ENCODE assay signal across 8 cellular contexts in the genomic region with DNA sequence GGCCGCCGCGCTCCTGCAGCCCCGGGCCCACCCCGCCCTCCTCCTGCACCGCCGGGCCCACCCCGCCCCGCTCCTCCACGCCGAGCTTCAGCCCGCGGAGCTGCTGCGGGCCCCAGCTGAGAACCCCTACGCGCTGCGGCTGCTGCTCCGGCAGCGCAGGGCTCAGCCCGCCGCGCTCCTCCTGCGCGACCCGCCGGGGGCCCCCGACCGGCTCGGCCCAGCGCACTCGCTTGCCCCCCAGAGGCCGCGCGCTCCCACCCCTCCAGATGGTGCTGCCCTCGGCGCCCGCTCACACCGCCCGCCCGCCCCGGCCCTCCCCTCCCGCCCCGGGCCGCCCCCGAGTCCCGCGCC. TPM values are rescaled to one million over a fixed set of nuclear protein-coding genes. Genes with fewer than 3 reads are reported as not detected.
DNase-seq lines count a peak whose midpoint lies in the region; ATAC-seq and TF ChIP-seq lines count a peak whose summit lies in the region.

No MANE protein-coding gene starts in this region.

- DNase-seq in GM10248 (ENCODE audit: extremely low spot score) (no peak), MG63 (no peak), colonic mucosa (no peak), GOT3 (lab: John Stamatoyannopoulos, UW) (no peak), sciatic nerve (ENCODE audit: low spot score) (no peak), retina (no peak)

- peak; percentile 15 for TF ChIP-seq CTCF in GM10248 (IDR thresholded peaks at IDR 0.05; ENCODE audit: control extremely low read depth, extremely low read depth, low read depth, missing control alignments)
- TF ChIP-seq CTCF in colonic mucosa (IDR thresholded peaks at IDR 0.05): no peak
- TF ChIP-seq CTCF in neutrophil (IDR thresholded peaks at IDR 0.05): no peak

- H3K36me3 ChIP-seq in MG63 (peaks cover 4% of the 10 kb centered on the region; the same call in 1 of the 2 replicates), colonic mucosa (no peaks in the 10 kb centered on the region), neutrophil (no peaks in the 10 kb centered on the region)

- POLR2A ChIA-PET in GM10248 (lab: Yijun Ruan, JAX): interaction anchor here (2.0 kb wide), 1 partner anchor 12 kb away, joined by 6 read pairs; no protein-coding TSS in a partner anchor

- H3K27me3 ChIP-seq in MG63 (no peaks in the 10 kb centered on the region), colonic mucosa (no peaks in the 10 kb centered on the region), neutrophil (no peaks in the 10 kb centered on the region)

- peak overlapping the region in 1 of 2 donors; percentile 64 for H3K9ac ChIP-seq in colonic mucosa (ENCODE audit: low read depth in 2 of 2, low read length in 2 of 2)

- intact Hi-C loops in colonic mucosa (cut with DNase I): no loop called here
- intact Hi-C loops in sciatic nerve (cut with DNase I): no loop called here

- H3K4me1 ChIP-seq in colonic mucosa (peaks cover 16% of the 10 kb centered on the region), neutrophil (ENCODE audit: control insufficient read depth in 1 of 2, insufficient read depth in 1 of 2, low read depth in 1 of 2, low read length in 1 of 2) (peaks cover 48 to 49% of the 10 kb centered on the region in 2 experiments)

- H3K27ac ChIP-seq in colonic mucosa (no peak overlapping the region), neutrophil (peak overlapping the region; percentile 94)

- peak overlapping the region; percentile 55; the same call in 1 of the 2 replicates for H3K4me3 ChIP-seq in MG63
- peak overlapping the region; percentile 64 for H3K4me3 ChIP-seq in colonic mucosa
- peak overlapping the region; percentile 83 to 96 for H3K4me3 ChIP-seq in neutrophil (ENCODE audit: low read depth in 1 of 2, low read length in 1 of 2)

- ATAC-seq in GM21723 (IDR thresholded peaks at IDR 0.05; ENCODE audit: unreplicated experiment): peak; percentile 22
- no peak for ATAC-seq in sciatic nerve

- no peaks in the 10 kb centered on the region for H3K9me3 ChIP-seq in MG63
- H3K9me3 ChIP-seq in colonic mucosa: no peaks in the 10 kb centered on the region
- no peaks in the 10 kb centered on the region for H3K9me3 ChIP-seq in neutrophil

- CTCF ChIA-PET in GM10248 (lab: Yijun Ruan, JAX): interaction anchor here (1.0 to 5.6 kb wide), 3 partner anchors 14 to 51 kb away, joined by 3 to 67 read pairs (median 5); no protein-coding TSS in a partner anchor

RNA-seq across cellular contexts. Expression of gene TNK2, which starts 0.9 kb away (rescaled TPM):
- total RNA-seq in MG63 (2014; rRNA removed; shearing (Covaris generic); ENCODE audit: low replicate concordance): 6.3 and 22.2 TPM in 2 replicates
- total RNA-seq in colonic mucosa (10 to 100 TPM; 23.8 to 28.5 TPM), sciatic nerve (72.0 TPM)
